13 cellular contexts compared by ENCODE assay signal in the genomic region with DNA sequence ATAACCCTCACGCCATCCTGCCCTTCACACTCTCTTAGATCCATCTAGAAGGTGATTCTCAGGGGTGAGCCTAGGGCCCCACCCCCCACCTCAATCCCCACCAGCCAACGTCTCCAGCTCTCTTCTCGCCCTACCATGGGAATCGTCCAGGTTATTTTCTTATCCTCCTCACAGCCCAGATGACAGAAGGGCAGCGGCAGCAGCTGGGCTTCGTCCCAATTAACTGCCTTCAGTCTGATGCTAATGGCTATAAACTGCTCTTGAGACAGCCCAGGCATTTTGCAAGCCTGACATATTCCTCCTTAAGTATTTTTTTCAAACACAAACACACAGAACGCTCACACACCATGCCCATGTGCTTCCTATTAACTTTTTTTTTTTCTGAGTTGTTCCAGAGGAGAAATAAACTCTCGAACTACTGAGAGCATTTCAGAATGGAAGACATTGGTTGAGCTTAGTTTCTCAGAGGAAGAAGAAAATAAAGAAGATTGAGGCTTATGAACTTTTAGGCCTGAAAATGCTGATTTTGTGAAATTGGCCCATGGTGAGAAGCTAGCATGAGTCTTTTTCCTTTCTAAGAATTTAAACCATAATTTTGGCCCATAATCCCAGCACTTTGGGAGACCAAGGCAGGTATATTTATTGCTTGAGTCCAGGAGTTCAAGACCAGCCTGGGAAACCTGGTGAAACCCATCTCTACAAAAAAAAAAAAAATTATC.
DNase-seq lines count a peak whose midpoint lies in the region; ATAC-seq and TF ChIP-seq lines count a peak whose summit lies in the region.
"Had no signal": no experiment of that assay in that cellular context is flagged by ENCODE, and none has a peak within 500 bp of the region (broad histone marks: within the 10 kb centered on the region; RNA-seq: fewer than 3 reads in every experiment).

No MANE protein-coding gene starts in this region.

- intact Hi-C loops in sciatic nerve (cut with DNase I) = no loop called here

- H3K4me1 ChIP-seq in cardiac muscle cell (ENCODE audit: low read depth) = no peaks in the 10 kb centered on the region

- H3K9me3 ChIP-seq in cardiac muscle cell (ENCODE audit: low read depth) = no peaks in the 10 kb centered on the region
- H3K9me3 ChIP-seq: testis had no signal

- ATAC-seq in sciatic nerve = peak; percentile 95
- ATAC-seq: activated CD8-positive, alpha-beta T cell treated with anti-CD3 and anti-CD28 coated beads, Interleukin-2, amount 10 ng/mL, durations not matched to agents 7 days and 5 days; effector memory CD8-positive, alpha-beta T cell; GM12878 had no signal

- no peak overlapping the region for H3K27ac ChIP-seq in cardiac muscle cell
- H3K27ac ChIP-seq: testis had no signal

- no peak overlapping the region for H3K4me3 ChIP-seq in cardiac muscle cell
- H3K4me3 ChIP-seq: GM12878, testis had no signal

- no peaks in the 10 kb centered on the region for H3K36me3 ChIP-seq in cardiac muscle cell

- peaks cover 5% of the 10 kb centered on the region for H3K27me3 ChIP-seq in cardiac muscle cell
- H3K27me3 ChIP-seq: testis had no signal

- no peak for TF ChIP-seq CTCF in cardiac muscle cell (IDR thresholded peaks at IDR 0.05; ENCODE audit: low read depth, low read length)

- DNase-seq in DMS79 treated with DMSO at 0.1 percent for 48 hours (lab: John Stamatoyannopoulos, UW) = peak; percentile 39
- peak; percentile 38 for DNase-seq in RPMI7951 (ENCODE audit: low read depth)
- peak; percentile 15 to 67 for DNase-seq in cardiac muscle cell (ENCODE audit: low read depth in 1 of 2, low spot score in 1 of 2)
- peak; percentile 56 for DNase-seq in sciatic nerve (ENCODE audit: low spot score)
- no peak for DNase-seq in KG1 (lab: John Stamatoyannopoulos, UW)
- no peak for DNase-seq in activated effector memory CD4-positive, alpha-beta T cell treated with Interleukin-2 at 50 U/mL for 16 hours
- no peak for DNase-seq in islet precursor cell
- no peak for DNase-seq in OCI-M1 (lab: John Stamatoyannopoulos, UW)
- DNase-seq: activated CD8-positive, alpha-beta T cell treated with anti-CD3 and anti-CD28 coated beads, Interleukin-2, amount 10 ng/mL, durations not matched to agents 7 days and 5 days; effector memory CD8-positive, alpha-beta T cell; T-helper 2 cell; testis had no signal

Comparison
In these comparisons a context has a peak if more than half of its experiments do, and no peak if none do; other contexts are left out.
1. DNase-seq: peak in DMS79 treated with DMSO at 0.1 percent for 48 hours (single experiment), RPMI7951 (single experiment), cardiac muscle cell (2 of 2) and sciatic nerve (single experiment); none in KG1 (single experiment), activated effector memory CD4-positive, alpha-beta T cell treated with Interleukin-2 at 50 U/mL for 16 hours (single experiment), islet precursor cell (single experiment) and OCI-M1 (single experiment).